23 cellular contexts compared by ENCODE assay signal in genomic region chr13:38830442-38831045, GRCh38.
"Had no signal": no experiment of that assay in that cellular context is flagged by ENCODE, and none has a peak within 500 bp of the region (broad histone marks: within the 10 kb centered on the region; RNA-seq: fewer than 3 reads in every experiment).

No MANE protein-coding gene starts in this region.

- H3K9me3 Mint-ChIP-seq: activated naive CD4-positive, alpha-beta T cell treated with anti-CD3 and anti-CD28 coated beads, Interleukin-2, amount 10 ng/mL, durations not matched to agents 7 days and 5 days; activated T-helper 2 cell treated with anti-CD3 and anti-CD28 coated beads, Interferon-gamma antibody, Interleukin-2, Interleukin-4, amounts not matched to agents 10 μg/mL and 5 μg/mL and 100 μg/mL, durations not matched to agents 14 hours and 24 hours and 36 hours; T-helper 1 cell treated with Interleukin-12 subunit alpha and Interleukin-12 subunit beta and Interleukin-4 antibody, amounts not matched to agents 30 μg/mL and 1 μg/mL, for 36 hours had no signal

- H3K4me3 ChIP-seq: coronary artery had no signal

- DNase-seq: activated CD4-positive, alpha-beta T cell treated with anti-CD3 and anti-CD28 coated beads for 4 hours; activated CD8-positive, alpha-beta memory T cell treated with anti-CD3 and anti-CD28 coated beads, Interleukin-2, amount 50 U/mL, for 4 hours; activated CD8-positive, alpha-beta T cell treated with anti-CD3 and anti-CD28 coated beads for 36 hours; activated gamma-delta T cell treated with Interleukin-2 at 50 U/mL for 16 hours; activated naive CD4-positive, alpha-beta T cell treated with anti-CD3 and anti-CD28 coated beads, Interleukin-2, amount 10 ng/mL, durations not matched to agents 7 days and 5 days; activated T-cell treated with anti-CD3 and anti-CD28 coated beads, Interleukin-2, amount 50 U/mL, for 72 hours; aorta; central memory CD4-positive, alpha-beta T cell; NCI-H1092 treated with DMSO at 0.1 percent for 48 hours; NCI-H1417 treated with DMSO at 0.1 percent for 48 hours; NCI-H187 treated with DMSO at 0.1 percent for 48 hours; NCI-H2081 treated with DMSO at 0.1 percent for 48 hours; NCI-H510A treated with DMSO at 0.1 percent for 48 hours; NCI-H69; NK-92 treated with Interleukin-12 subunit alpha and Interleukin-12 subunit beta, amount 100 ng/mL, for 24 hours; OCI-M1; Right ventricle myocardium superior had no signal

- H3K4me3 Mint-ChIP-seq: activated CD8-positive, alpha-beta T cell treated with anti-CD3 and anti-CD28 coated beads for 36 hours; activated naive CD4-positive, alpha-beta T cell treated with anti-CD3 and anti-CD28 coated beads, Interleukin-2, amount 10 ng/mL, durations not matched to agents 7 days and 5 days; activated T-cell treated with anti-CD3 and anti-CD28 coated beads, Interleukin-2, amount 50 U/mL, for 72 hours; T-helper 1 cell treated with Interleukin-12 subunit alpha and Interleukin-12 subunit beta and Interleukin-4 antibody, amounts not matched to agents 30 μg/mL and 1 μg/mL, for 36 hours had no signal

- H3K27ac ChIP-seq: coronary artery, RWPE1 had no signal

- H3K27ac Mint-ChIP-seq: activated CD8-positive, alpha-beta T cell treated with anti-CD3 and anti-CD28 coated beads for 36 hours; activated naive CD4-positive, alpha-beta T cell treated with anti-CD3 and anti-CD28 coated beads, Interleukin-2, amount 10 ng/mL, durations not matched to agents 7 days and 5 days; activated T-cell treated with anti-CD3 and anti-CD28 coated beads, Interleukin-2, amount 50 U/mL, for 72 hours; activated T-helper 2 cell treated with anti-CD3 and anti-CD28 coated beads, Interferon-gamma antibody, Interleukin-2, Interleukin-4, amounts not matched to agents 10 μg/mL and 5 μg/mL and 100 μg/mL, durations not matched to agents 14 hours and 24 hours and 36 hours; T-helper 1 cell treated with Interleukin-12 subunit alpha and Interleukin-12 subunit beta and Interleukin-4 antibody, amounts not matched to agents 30 μg/mL and 1 μg/mL, for 36 hours had no signal

- H3K36me3 Mint-ChIP-seq: activated naive CD4-positive, alpha-beta T cell treated with anti-CD3 and anti-CD28 coated beads, Interleukin-2, amount 10 ng/mL, durations not matched to agents 7 days and 5 days had no signal

- H3K4me1 Mint-ChIP-seq: activated naive CD4-positive, alpha-beta T cell treated with anti-CD3 and anti-CD28 coated beads, Interleukin-2, amount 10 ng/mL, durations not matched to agents 7 days and 5 days had no signal

- ATAC-seq: activated CD4-positive, CD25-positive, alpha-beta regulatory T cell treated with anti-CD3 and anti-CD28 coated beads, Interleukin-2, amount 50 U/mL, for 24 hours; activated CD8-positive, alpha-beta T cell treated with anti-CD3 and anti-CD28 coated beads for 36 hours; activated T-cell treated with anti-CD3 and anti-CD28 coated beads, Interleukin-2, amount 50 U/mL, for 72 hours; Panc1 had no signal

- H3K27me3 Mint-ChIP-seq: activated naive CD4-positive, alpha-beta T cell treated with anti-CD3 and anti-CD28 coated beads, Interleukin-2, amount 10 ng/mL, durations not matched to agents 7 days and 5 days had no signal
